In the genomic region with DNA sequence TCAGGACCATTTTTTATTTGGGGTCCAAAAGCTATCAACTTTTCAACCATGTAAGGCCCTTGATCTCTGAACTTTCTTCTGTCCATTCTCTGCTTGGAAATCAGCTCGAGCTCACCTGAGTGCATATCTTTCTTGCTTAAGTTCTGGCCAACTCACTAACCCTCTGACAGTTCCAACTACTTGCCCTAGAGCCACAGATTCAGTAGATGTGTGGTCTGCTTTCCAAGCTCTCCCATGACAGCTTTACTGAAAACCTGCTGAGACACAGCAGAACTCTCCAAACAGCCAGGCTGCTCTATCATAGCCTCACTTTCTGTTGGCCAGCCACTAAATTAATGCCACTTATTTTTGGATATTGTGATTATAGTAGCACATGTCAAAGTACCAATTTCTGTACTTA, we compare ENCODE assay signal across 2 cellular contexts.
TF ChIP-seq lines count a peak whose summit lies in the region.

No MANE protein-coding gene starts in this region.

TF ChIP-seq in GM23338, 12 proteins besides CTCF, POLR2A, EP300 and RAD21 (continues in another document):
- no peak for TF ChIP-seq EZH2phosphoT487 (IDR thresholded peaks at IDR 0.05; ENCODE audit: unreplicated experiment)
- TF ChIP-seq EZH2 (IDR thresholded peaks at IDR 0.05; ENCODE audit: low read depth, unreplicated experiment): no peak
- TF ChIP-seq, protein P1, sequence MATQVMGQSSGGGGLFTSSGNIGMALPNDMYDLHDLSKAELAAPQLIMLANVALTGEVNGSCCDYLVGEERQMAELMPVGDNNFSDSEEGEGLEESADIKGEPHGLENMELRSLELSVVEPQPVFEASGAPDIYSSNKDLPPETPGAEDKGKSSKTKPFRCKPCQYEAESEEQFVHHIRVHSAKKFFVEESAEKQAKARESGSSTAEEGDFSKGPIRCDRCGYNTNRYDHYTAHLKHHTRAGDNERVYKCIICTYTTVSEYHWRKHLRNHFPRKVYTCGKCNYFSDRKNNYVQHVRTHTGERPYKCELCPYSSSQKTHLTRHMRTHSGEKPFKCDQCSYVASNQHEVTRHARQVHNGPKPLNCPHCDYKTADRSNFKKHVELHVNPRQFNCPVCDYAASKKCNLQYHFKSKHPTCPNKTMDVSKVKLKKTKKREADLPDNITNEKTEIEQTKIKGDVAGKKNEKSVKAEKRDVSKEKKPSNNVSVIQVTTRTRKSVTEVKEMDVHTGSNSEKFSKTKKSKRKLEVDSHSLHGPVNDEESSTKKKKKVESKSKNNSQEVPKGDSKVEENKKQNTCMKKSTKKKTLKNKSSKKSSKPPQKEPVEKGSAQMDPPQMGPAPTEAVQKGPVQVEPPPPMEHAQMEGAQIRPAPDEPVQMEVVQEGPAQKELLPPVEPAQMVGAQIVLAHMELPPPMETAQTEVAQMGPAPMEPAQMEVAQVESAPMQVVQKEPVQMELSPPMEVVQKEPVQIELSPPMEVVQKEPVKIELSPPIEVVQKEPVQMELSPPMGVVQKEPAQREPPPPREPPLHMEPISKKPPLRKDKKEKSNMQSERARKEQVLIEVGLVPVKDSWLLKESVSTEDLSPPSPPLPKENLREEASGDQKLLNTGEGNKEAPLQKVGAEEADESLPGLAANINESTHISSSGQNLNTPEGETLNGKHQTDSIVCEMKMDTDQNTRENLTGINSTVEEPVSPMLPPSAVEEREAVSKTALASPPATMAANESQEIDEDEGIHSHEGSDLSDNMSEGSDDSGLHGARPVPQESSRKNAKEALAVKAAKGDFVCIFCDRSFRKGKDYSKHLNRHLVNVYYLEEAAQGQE (IDR thresholded peaks at IDR 0.05; ENCODE audit: unreplicated experiment): no peak
- TF ChIP-seq, protein P2, sequence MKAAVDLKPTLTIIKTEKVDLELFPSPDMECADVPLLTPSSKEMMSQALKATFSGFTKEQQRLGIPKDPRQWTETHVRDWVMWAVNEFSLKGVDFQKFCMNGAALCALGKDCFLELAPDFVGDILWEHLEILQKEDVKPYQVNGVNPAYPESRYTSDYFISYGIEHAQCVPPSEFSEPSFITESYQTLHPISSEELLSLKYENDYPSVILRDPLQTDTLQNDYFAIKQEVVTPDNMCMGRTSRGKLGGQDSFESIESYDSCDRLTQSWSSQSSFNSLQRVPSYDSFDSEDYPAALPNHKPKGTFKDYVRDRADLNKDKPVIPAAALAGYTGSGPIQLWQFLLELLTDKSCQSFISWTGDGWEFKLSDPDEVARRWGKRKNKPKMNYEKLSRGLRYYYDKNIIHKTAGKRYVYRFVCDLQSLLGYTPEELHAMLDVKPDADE (IDR thresholded peaks at IDR 0.05): no peak
- no peak for TF ChIP-seq ZNF331 (CRISPR knock-in tag; IDR thresholded peaks at IDR 0.05; ENCODE audit: low read depth)
- TF ChIP-seq, protein P3, sequence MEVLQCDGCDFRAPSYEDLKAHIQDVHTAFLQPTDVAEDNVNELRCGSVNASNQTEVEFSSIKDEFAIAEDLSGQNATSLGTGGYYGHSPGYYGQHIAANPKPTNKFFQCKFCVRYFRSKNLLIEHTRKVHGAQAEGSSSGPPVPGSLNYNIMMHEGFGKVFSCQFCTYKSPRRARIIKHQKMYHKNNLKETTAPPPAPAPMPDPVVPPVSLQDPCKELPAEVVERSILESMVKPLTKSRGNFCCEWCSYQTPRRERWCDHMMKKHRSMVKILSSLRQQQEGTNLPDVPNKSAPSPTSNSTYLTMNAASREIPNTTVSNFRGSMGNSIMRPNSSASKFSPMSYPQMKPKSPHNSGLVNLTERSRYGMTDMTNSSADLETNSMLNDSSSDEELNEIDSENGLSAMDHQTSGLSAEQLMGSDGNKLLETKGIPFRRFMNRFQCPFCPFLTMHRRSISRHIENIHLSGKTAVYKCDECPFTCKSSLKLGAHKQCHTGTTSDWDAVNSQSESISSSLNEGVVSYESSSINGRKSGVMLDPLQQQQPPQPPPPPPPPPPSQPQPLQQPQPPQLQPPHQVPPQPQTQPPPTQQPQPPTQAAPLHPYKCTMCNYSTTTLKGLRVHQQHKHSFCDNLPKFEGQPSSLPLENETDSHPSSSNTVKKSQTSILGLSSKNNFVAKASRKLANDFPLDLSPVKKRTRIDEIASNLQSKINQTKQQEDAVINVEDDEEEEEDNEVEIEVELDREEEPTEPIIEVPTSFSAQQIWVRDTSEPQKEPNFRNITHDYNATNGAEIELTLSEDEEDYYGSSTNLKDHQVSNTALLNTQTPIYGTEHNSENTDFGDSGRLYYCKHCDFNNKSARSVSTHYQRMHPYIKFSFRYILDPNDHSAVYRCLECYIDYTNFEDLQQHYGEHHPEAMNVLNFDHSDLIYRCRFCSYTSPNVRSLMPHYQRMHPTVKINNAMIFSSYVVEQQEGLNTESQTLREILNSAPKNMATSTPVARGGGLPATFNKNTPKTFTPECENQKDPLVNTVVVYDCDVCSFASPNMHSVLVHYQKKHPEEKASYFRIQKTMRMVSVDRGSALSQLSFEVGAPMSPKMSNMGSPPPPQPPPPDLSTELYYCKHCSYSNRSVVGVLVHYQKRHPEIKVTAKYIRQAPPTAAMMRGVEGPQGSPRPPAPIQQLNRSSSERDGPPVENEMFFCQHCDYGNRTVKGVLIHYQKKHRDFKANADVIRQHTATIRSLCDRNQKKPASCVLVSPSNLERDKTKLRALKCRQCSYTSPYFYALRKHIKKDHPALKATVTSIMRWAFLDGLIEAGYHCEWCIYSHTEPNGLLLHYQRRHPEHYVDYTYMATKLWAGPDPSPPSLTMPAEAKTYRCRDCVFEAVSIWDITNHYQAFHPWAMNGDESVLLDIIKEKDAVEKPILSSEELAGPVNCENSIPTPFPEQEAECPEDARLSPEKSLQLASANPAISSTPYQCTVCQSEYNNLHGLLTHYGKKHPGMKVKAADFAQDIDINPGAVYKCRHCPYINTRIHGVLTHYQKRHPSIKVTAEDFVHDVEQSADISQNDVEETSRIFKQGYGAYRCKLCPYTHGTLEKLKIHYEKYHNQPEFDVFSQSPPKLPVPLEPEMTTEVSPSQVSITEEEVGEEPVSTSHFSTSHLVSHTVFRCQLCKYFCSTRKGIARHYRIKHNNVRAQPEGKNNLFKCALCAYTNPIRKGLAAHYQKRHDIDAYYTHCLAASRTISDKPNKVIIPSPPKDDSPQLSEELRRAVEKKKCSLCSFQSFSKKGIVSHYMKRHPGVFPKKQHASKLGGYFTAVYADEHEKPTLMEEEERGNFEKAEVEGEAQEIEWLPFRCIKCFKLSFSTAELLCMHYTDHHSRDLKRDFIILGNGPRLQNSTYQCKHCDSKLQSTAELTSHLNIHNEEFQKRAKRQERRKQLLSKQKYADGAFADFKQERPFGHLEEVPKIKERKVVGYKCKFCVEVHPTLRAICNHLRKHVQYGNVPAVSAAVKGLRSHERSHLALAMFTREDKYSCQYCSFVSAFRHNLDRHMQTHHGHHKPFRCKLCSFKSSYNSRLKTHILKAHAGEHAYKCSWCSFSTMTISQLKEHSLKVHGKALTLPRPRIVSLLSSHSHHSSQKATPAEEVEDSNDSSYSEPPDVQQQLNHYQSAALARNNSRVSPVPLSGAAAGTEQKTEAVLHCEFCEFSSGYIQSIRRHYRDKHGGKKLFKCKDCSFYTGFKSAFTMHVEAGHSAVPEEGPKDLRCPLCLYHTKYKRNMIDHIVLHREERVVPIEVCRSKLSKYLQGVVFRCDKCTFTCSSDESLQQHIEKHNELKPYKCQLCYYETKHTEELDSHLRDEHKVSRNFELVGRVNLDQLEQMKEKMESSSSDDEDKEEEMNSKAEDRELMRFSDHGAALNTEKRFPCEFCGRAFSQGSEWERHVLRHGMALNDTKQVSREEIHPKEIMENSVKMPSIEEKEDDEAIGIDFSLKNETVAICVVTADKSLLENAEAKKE (CRISPR knock-in tag; IDR thresholded peaks at IDR 0.05): no peak
- no peak for TF ChIP-seq CREB1 (CRISPR knock-in tag; IDR thresholded peaks at IDR 0.05; ENCODE audit: low read depth)
- TF ChIP-seq POLR2AphosphoS5 (IDR thresholded peaks at IDR 0.05; ENCODE audit: low read depth): no peak
- TF ChIP-seq ZNF114 (CRISPR knock-in tag; IDR thresholded peaks at IDR 0.05): no peak
- TF ChIP-seq STAT1 (IDR thresholded peaks at IDR 0.05; ENCODE audit: unreplicated experiment): no peak

TF ChIP-seq in GM12878, 131 proteins besides CTCF, POLR2A, EP300 and RAD21:
- TF ChIP-seq NR2C1 (IDR thresholded peaks at IDR 0.05): no peak
- no peak for TF ChIP-seq ZNF24 (IDR thresholded peaks at IDR 0.05)
TF ChIP-seq in GM12878: peak in this region for 0.
